19 cellular contexts compared by ENCODE assay signal in the genomic region with DNA sequence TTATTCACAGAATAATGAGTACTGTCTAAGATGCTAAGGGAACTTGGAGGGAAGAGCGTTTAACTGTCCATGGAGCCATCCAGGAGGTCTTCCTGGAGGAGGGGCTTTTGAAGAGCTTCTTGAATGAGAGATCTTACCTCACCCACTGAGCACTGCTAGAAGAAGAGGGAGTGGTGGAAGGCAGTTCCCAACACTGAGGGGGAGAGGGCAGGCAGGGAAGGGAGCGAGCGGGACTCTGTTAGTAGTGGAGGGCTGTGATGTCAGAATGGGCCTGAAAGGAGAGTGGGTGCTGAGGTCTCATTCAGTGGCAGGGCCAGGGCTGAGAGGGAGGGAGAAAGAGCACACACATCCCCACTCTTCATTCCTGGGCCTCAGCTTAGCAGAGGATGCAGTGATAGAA.
A peak's percentile ranks its signal among the peaks of the same experiment; 100 is the strongest.
DNase-seq lines count a peak whose midpoint lies in the region; ATAC-seq and TF ChIP-seq lines count a peak whose summit lies in the region.
"Had no signal": no experiment of that assay in that cellular context is flagged by ENCODE, and none has a peak within 500 bp of the region (broad histone marks: within the 10 kb centered on the region; RNA-seq: fewer than 3 reads in every experiment).

No MANE protein-coding gene starts in this region.

- H3K27me3 ChIP-seq in esophagus muscularis mucosa = no peaks in the 10 kb centered on the region
- H3K27me3 ChIP-seq: tibial nerve had no signal

- peaks cover 2% of the 10 kb centered on the region for H3K9me3 Mint-ChIP-seq in activated CD4-positive, alpha-beta T cell treated with anti-CD3 and anti-CD28 coated beads, Interleukin-2, amount 10 ng/mL, durations not matched to agents 7 days and 5 days
- H3K9me3 Mint-ChIP-seq in stimulated activated effector memory CD8-positive, alpha-beta T cell treated with anti-CD3 and anti-CD28 coated beads, Interleukin-12 subunit alpha, Interleukin-12 subunit beta, amount 100 ng/mL, for 72 hours = peaks cover 3% of the 10 kb centered on the region
- H3K9me3 Mint-ChIP-seq: HFFc6 had no signal

- 80% methylated on average over 3 of the region's 3 CpGs for WGBS in esophagus muscularis mucosa

- TF ChIP-seq POLR2A in esophagus muscularis mucosa (IDR thresholded peaks at IDR 0.05; ENCODE audit: low read depth) = no peak

- H3K27me3 Mint-ChIP-seq in activated CD4-positive, alpha-beta T cell treated with anti-CD3 and anti-CD28 coated beads, Interleukin-2, amount 10 ng/mL, durations not matched to agents 7 days and 5 days = no peaks in the 10 kb centered on the region
- no peaks in the 10 kb centered on the region for H3K27me3 Mint-ChIP-seq in T-helper 17 cell

- intact Hi-C loops in esophagus muscularis mucosa (cut with DNase I) = no loop called here

- TF ChIP-seq CTCF in esophagus muscularis mucosa (IDR thresholded peaks at IDR 0.05) = no peak

- no peak for ATAC-seq in T-helper 17 cell
- ATAC-seq in stimulated activated effector memory CD8-positive, alpha-beta T cell treated with anti-CD3 and anti-CD28 coated beads, Interleukin-12 subunit alpha, Interleukin-12 subunit beta, amount 100 ng/mL, for 72 hours = no peak
- no peak for ATAC-seq in activated CD4-positive, CD25-positive, alpha-beta regulatory T cell treated with anti-CD3 and anti-CD28 coated beads, Interleukin-2, amount 50 U/mL, for 24 hours
- ATAC-seq: Panc1, SK-N-SH treated with all-trans-retinoic acid at 6 μM for 48 hours had no signal

- H3K9me3 ChIP-seq in T-helper 17 cell (ENCODE audit: control insufficient read depth, low read length, poor library complexity, severe bottlenecking) = no peaks in the 10 kb centered on the region
- no peaks in the 10 kb centered on the region for H3K9me3 ChIP-seq in esophagus muscularis mucosa
- H3K9me3 ChIP-seq: tibial nerve had no signal

- POLR2A ChIA-PET in activated CD4-positive, alpha-beta T cell treated with anti-CD3 and anti-CD28 coated beads, Interleukin-2, amount 10 ng/mL, durations not matched to agents 7 days and 5 days (lab: Charles Lee) = no interaction called here

- TF ChIP-seq EP300 in esophagus muscularis mucosa (IDR thresholded peaks at IDR 0.05) = no peak

- peaks cover 78% of the 10 kb centered on the region for H3K4me1 Mint-ChIP-seq in activated CD4-positive, alpha-beta T cell treated with anti-CD3 and anti-CD28 coated beads, Interleukin-2, amount 10 ng/mL, durations not matched to agents 7 days and 5 days
- H3K4me1 Mint-ChIP-seq in T-helper 17 cell = peaks cover 63% of the 10 kb centered on the region
- peaks cover 73% of the 10 kb centered on the region for H3K4me1 Mint-ChIP-seq in stimulated activated effector memory CD8-positive, alpha-beta T cell treated with anti-CD3 and anti-CD28 coated beads, Interleukin-12 subunit alpha, Interleukin-12 subunit beta, amount 100 ng/mL, for 72 hours

- CTCF ChIA-PET in activated CD4-positive, alpha-beta T cell treated with anti-CD3 and anti-CD28 coated beads, Interleukin-2, amount 10 ng/mL, durations not matched to agents 7 days and 5 days (lab: Charles Lee) = interaction anchor here (0.6 to 1.4 kb wide), 2 partner anchors 12 to 29 kb away, joined by 3 to 5 read pairs; no protein-coding TSS in a partner anchor

- no peaks in the 10 kb centered on the region for H3K36me3 ChIP-seq in esophagus muscularis mucosa
- H3K36me3 ChIP-seq: tibial nerve had no signal

- no peak overlapping the region for H3K4me3 Mint-ChIP-seq in activated CD4-positive, alpha-beta T cell treated with anti-CD3 and anti-CD28 coated beads, Interleukin-2, amount 10 ng/mL, durations not matched to agents 7 days and 5 days
- H3K4me3 Mint-ChIP-seq in T-helper 17 cell = peak overlapping the region; percentile 82
- H3K4me3 Mint-ChIP-seq in stimulated activated effector memory CD8-positive, alpha-beta T cell treated with anti-CD3 and anti-CD28 coated beads, Interleukin-12 subunit alpha, Interleukin-12 subunit beta, amount 100 ng/mL, for 72 hours = peak overlapping the region; percentile 13
- H3K4me3 Mint-ChIP-seq: HFFc6 had no signal

- peaks cover 44 to 64% (median 57%) of the 10 kb centered on the region in 4 donors for H3K4me1 ChIP-seq in esophagus muscularis mucosa

- H3K27ac Mint-ChIP-seq in activated CD4-positive, alpha-beta T cell treated with anti-CD3 and anti-CD28 coated beads, Interleukin-2, amount 10 ng/mL, durations not matched to agents 7 days and 5 days = peak overlapping the region; percentile 28
- peak overlapping the region; percentile 92 for H3K27ac Mint-ChIP-seq in T-helper 17 cell
- H3K27ac Mint-ChIP-seq in stimulated activated effector memory CD8-positive, alpha-beta T cell treated with anti-CD3 and anti-CD28 coated beads, Interleukin-12 subunit alpha, Interleukin-12 subunit beta, amount 100 ng/mL, for 72 hours = peak overlapping the region; percentile 96
- H3K27ac Mint-ChIP-seq: HFFc6 had no signal

- no peak for DNase-seq in activated CD4-positive, alpha-beta T cell treated with anti-CD3 and anti-CD28 coated beads, Interleukin-2, amount 10 ng/mL, durations not matched to agents 7 days and 5 days
- DNase-seq in activated CD4-positive, alpha-beta T cell treated with anti-CD3 and anti-CD28 coated beads for 4 hours = no peak
- no peak for DNase-seq in T-helper 17 cell
- DNase-seq in esophagus muscularis mucosa (ENCODE audit: extremely low spot score) = peak; percentile 21
- DNase-seq in stimulated activated effector memory CD8-positive, alpha-beta T cell treated with anti-CD3 and anti-CD28 coated beads, Interleukin-12 subunit alpha, Interleukin-12 subunit beta, amount 100 ng/mL, for 72 hours (ENCODE audit: low spot score in 2 of 2) = peak in 1 of 2 donors; percentile 48
- no peak for DNase-seq in DMS153 treated with DMSO at 0.1 percent for 48 hours (lab: John Stamatoyannopoulos, UW; ENCODE audit: unreplicated experiment)
- no peak for DNase-seq in iPS-NIHi7 (ENCODE audit: extremely low spot score)
- DNase-seq: ACHN; erythroblast; HFFc6; KG1; NCI-H1092 treated with DMSO at 0.1 percent for 48 hours; occipital lobe; stimulated activated CD4-positive, alpha-beta T cell treated with anti-CD3 and anti-CD28 coated beads, Interleukin-2, amount 100 ng/mL, for 48 hours had no signal

- peak overlapping the region in 1 of 4 donors; percentile 68 for H3K27ac ChIP-seq in esophagus muscularis mucosa (replicated peaks in 1 of 4)
- H3K27ac ChIP-seq: HL-60, tibial nerve had no signal

- peaks cover 56% of the 10 kb centered on the region for H3K36me3 Mint-ChIP-seq in activated CD4-positive, alpha-beta T cell treated with anti-CD3 and anti-CD28 coated beads, Interleukin-2, amount 10 ng/mL, durations not matched to agents 7 days and 5 days (ENCODE audit: low read depth)
- H3K36me3 Mint-ChIP-seq in T-helper 17 cell (ENCODE audit: low read depth) = no peaks in the 10 kb centered on the region
- peaks cover 24% of the 10 kb centered on the region for H3K36me3 Mint-ChIP-seq in stimulated activated effector memory CD8-positive, alpha-beta T cell treated with anti-CD3 and anti-CD28 coated beads, Interleukin-12 subunit alpha, Interleukin-12 subunit beta, amount 100 ng/mL, for 72 hours

- no peak overlapping the region for H3K4me3 ChIP-seq in esophagus muscularis mucosa
- H3K4me3 ChIP-seq: tibial nerve had no signal

Comparison
In these comparisons a context has a peak if more than half of its experiments do, and no peak if none do; other contexts are left out.
1. H3K27ac Mint-ChIP-seq: peak in every context shown above with its lines; median percentile 96 in stimulated activated effector memory CD8-positive, alpha-beta T cell treated with anti-CD3 and anti-CD28 coated beads, Interleukin-12 subunit alpha, Interleukin-12 subunit beta, amount 100 ng/mL, for 72 hours; 92 in T-helper 17 cell; 28 in activated CD4-positive, alpha-beta T cell treated with anti-CD3 and anti-CD28 coated beads, Interleukin-2, amount 10 ng/mL, durations not matched to agents 7 days and 5 days.